ENCODE assay signal across 11 cellular contexts in the genomic region with DNA sequence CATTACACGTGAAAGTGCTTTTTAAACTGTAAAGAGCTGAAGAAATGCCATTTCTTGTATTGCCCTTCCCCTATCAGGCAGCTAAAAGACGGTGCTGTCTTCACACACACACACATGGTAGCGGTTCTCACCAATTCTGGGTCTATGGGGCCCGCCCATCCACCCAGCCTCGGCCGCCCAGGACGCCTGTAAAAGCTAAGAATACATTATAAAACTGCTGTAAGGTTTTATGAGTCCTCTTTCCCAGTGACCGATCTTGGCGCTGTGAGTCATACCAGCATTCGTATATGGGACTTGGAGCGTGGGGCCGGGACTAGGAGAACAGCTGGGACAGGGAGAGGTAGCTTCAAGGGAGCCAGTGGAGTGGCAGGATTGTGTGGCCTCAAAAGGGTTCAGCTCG.
"Had no signal": no experiment of that assay in that cellular context is flagged by ENCODE, and none has a peak within 500 bp of the region (broad histone marks: within the 10 kb centered on the region; RNA-seq: fewer than 3 reads in every experiment).

No MANE protein-coding gene starts in this region.

- H3K27ac ChIP-seq: lower lobe of right lung, testis, WERI-Rb-1 had no signal

- DNase-seq: activated CD4-positive, alpha-beta T cell treated with anti-CD3 and anti-CD28 coated beads for 48 hours; activated naive CD4-positive, alpha-beta T cell treated with anti-CD3 and anti-CD28 coated beads, Interleukin-2, amount 10 ng/mL, durations not matched to agents 7 days and 5 days; effector CD8-positive, alpha-beta T cell; lower lobe of right lung; stimulated activated CD4-positive, alpha-beta T cell treated with anti-CD3 and anti-CD28 coated beads, Interleukin-4, amount 100 ng/mL, for 1 hour; stimulated activated CD8-positive, alpha-beta memory T cell treated with anti-CD3 and anti-CD28 coated beads, Interleukin-4, amount 100 ng/mL, for 48 hours; stimulated activated naive CD8-positive, alpha-beta T cell treated with anti-CD3 and anti-CD28 coated beads, Interleukin-15, Interleukin-2, amounts not matched to agents 100 U/mL and 50 U/mL, for 24 hours; T-cell; testis; WERI-Rb-1 had no signal

- H3K4me1 ChIP-seq: testis had no signal

- H3K9me3 ChIP-seq: lower lobe of right lung, testis had no signal

- ATAC-seq: lower lobe of right lung; sciatic nerve; stimulated activated naive CD8-positive, alpha-beta T cell treated with anti-CD3 and anti-CD28 coated beads, Interleukin-15, Interleukin-2, amounts not matched to agents 100 U/mL and 50 U/mL, for 24 hours; T-cell had no signal

- H3K4me3 ChIP-seq: lower lobe of right lung, testis had no signal

- H3K27me3 ChIP-seq: testis had no signal

- H3K36me3 ChIP-seq: lower lobe of right lung, WERI-Rb-1 had no signal
